In genomic region chr5:40834849-40835787, GRCh38 we compare ENCODE assay signal across 7 cellular contexts. TPM values are rescaled to one million over a fixed set of nuclear protein-coding genes. Genes with fewer than 3 reads are reported as not detected.
DNase-seq lines count a peak whose midpoint lies in the region; ATAC-seq, FAIRE-seq and TF ChIP-seq lines count a peak whose summit lies in the region.

Gene RPL37 (minus strand): TSS chr5:40835222. CDS start chr5:40835185, 37 bp downstream.

- TF ChIP-seq CTCF in astrocyte of the cerebellum (IDR thresholded peaks at IDR 0.05; ENCODE audit: low read depth, low read length, missing control alignments): no peak

- DNase-seq in GM18507 (ENCODE audit: extremely low spot score, insufficient read length, low read depth) (peak; percentile 90), NCI-H2029 treated with DMSO at 0.1 percent for 48 hours (lab: John Stamatoyannopoulos, UW) (peak; percentile 89), T-helper 9 cell (peak; percentile 77), astrocyte of the cerebellum (ENCODE audit: low read depth) (peak; percentile 90), hepatic stellate cell (ENCODE audit: low spot score) (peak; percentile 93), renal cortical epithelial cell (ENCODE audit: low read depth) (peak; percentile 91)

- FAIRE-seq in GM18507 (lab: Jason Lieb, UNC): peak; percentile 91

- peak; percentile 95 for ATAC-seq in HG02981 (IDR thresholded peaks at IDR 0.05; ENCODE audit: unreplicated experiment)

- peak within 1 kb of the TSS; percentile 76 for H3K4me3 ChIP-seq in astrocyte of the cerebellum (ENCODE audit: low read depth, low read length)

- in situ Hi-C loops in astrocyte of the cerebellum (cut with HindIII; ENCODE audit: low sequenced_read_pairs): no loop called here

RNA-seq across cellular contexts. Expression of gene RPL37, which starts in this region (rescaled TPM):
- total RNA-seq in renal cortical epithelial cell: 168 and 350 TPM in 2 replicates

Comparison
In these comparisons a context has a peak if more than half of its experiments do, and no peak if none do; other contexts are left out.
1. Peak in every context shown above with its lines: DNase-seq, ATAC-seq and H3K4me3 ChIP-seq.